In genomic region chrX:82589410-82589809, GRCh38 we compare ENCODE assay signal across 23 cellular contexts.
DNase-seq lines count a peak whose midpoint lies in the region; ATAC-seq, FAIRE-seq and TF ChIP-seq lines count a peak whose summit lies in the region.
"Had no signal": no experiment of that assay in that cellular context is flagged by ENCODE, and none has a peak within 500 bp of the region (broad histone marks: within the 10 kb centered on the region; RNA-seq: fewer than 3 reads in every experiment).

No MANE protein-coding gene starts in this region.

- TF ChIP-seq CTCF in fibroblast of mammary gland (conservative IDR thresholded peaks at IDR 0.05; ENCODE audit: control insufficient read depth, insufficient read depth, low read depth, low read length) = no peak

- no peaks in the 10 kb centered on the region; the same call in 1 of the 2 replicates for H3K4me1 ChIP-seq in SJSA1 (replicated peaks)
- H3K4me1 ChIP-seq: left lung, transverse colon had no signal

- FAIRE-seq in GM12892 (lab: Jason Lieb, UNC) = no peak
- FAIRE-seq: H1 had no signal

- H3K4me3 Mint-ChIP-seq in activated CD4-positive, alpha-beta T cell treated with anti-CD3 and anti-CD28 coated beads, Interleukin-2, amount 10 ng/mL, durations not matched to agents 7 days and 5 days = no peak overlapping the region
- H3K4me3 Mint-ChIP-seq: activated naive CD8-positive, alpha-beta T cell treated with anti-CD3 and anti-CD28 coated beads, Interleukin-2, amount 50 U/mL, for 24 hours; neural crest cell had no signal

- DNase-seq in HT-29 (ENCODE audit: low spot score) = peak; percentile 83
- DNase-seq in SJSA1 (ENCODE audit: low read depth in 1 of 2, low spot score in 2 of 2) = peak in 1 of 2 experiments; percentile 16
- peak; percentile 8 for DNase-seq in fibroblast of mammary gland (ENCODE audit: low read depth)
- peak; percentile 0 for DNase-seq in skeletal muscle cell (ENCODE audit: low read depth)
- no peak for DNase-seq in NCI-H1092 treated with DMSO at 0.1 percent for 48 hours (lab: John Stamatoyannopoulos, UW)
- no peak for DNase-seq in GM12892 (ENCODE audit: insufficient read length)
- DNase-seq in activated CD4-positive, alpha-beta T cell treated with anti-CD3 and anti-CD28 coated beads, Interleukin-2, amount 10 ng/mL, durations not matched to agents 7 days and 5 days = no peak
- DNase-seq: activated CD4-positive, alpha-beta T cell treated with anti-CD3 and anti-CD28 coated beads, Interleukin-2, amount 50 U/mL, for 1 hour; activated CD8-positive, alpha-beta memory T cell treated with anti-CD3 and anti-CD28 coated beads, Interleukin-2, amount 50 U/mL, for 4 hours; activated naive CD8-positive, alpha-beta T cell treated with anti-CD3 and anti-CD28 coated beads, Interleukin-2, amount 50 U/mL, for 24 hours; COR-L47; erythroblast; glutamatergic neuron; left lung; NCI-H1417; NCI-H2107; Right ventricle myocardium superior; stimulated activated CD4-positive, alpha-beta T cell treated with anti-CD3 and anti-CD28 coated beads, Interleukin-2, amount 100 ng/mL, for 24 hours; stimulated activated naive CD4-positive, alpha-beta T cell; transverse colon had no signal

- no peak for ATAC-seq in HG03039 (IDR thresholded peaks at IDR 0.05; ENCODE audit: unreplicated experiment)
- ATAC-seq: activated naive CD8-positive, alpha-beta T cell treated with anti-CD3 and anti-CD28 coated beads, Interleukin-2, amount 50 U/mL, for 24 hours; left lung had no signal

- CTCF ChIA-PET in activated CD4-positive, alpha-beta T cell treated with anti-CD3 and anti-CD28 coated beads, Interleukin-2, amount 10 ng/mL, durations not matched to agents 7 days and 5 days (lab: Charles Lee) = no interaction called here

- no peaks in the 10 kb centered on the region for H3K9me3 ChIP-seq in SJSA1 (replicated peaks)
- H3K9me3 ChIP-seq: left lung, transverse colon had no signal

- no peaks in the 10 kb centered on the region for H3K27me3 ChIP-seq in SJSA1 (replicated peaks)
- H3K27me3 ChIP-seq: left lung, transverse colon had no signal

- H3K4me3 ChIP-seq in SJSA1 = no peak overlapping the region
- no peak overlapping the region for H3K4me3 ChIP-seq in fibroblast of mammary gland (ENCODE audit: control insufficient read depth, low read depth, low read length)
- H3K4me3 ChIP-seq in skeletal muscle cell (ENCODE audit: low read depth, low read length) = no peak overlapping the region
- H3K4me3 ChIP-seq: left lung, transverse colon had no signal

- H3K27ac Mint-ChIP-seq in activated CD4-positive, alpha-beta T cell treated with anti-CD3 and anti-CD28 coated beads, Interleukin-2, amount 10 ng/mL, durations not matched to agents 7 days and 5 days = no peak overlapping the region
- H3K27ac Mint-ChIP-seq: activated naive CD8-positive, alpha-beta T cell treated with anti-CD3 and anti-CD28 coated beads, Interleukin-2, amount 50 U/mL, for 24 hours had no signal

- H3K27ac ChIP-seq in SJSA1 = peak overlapping the region; percentile 29; the same call in 1 of the 2 replicates
- H3K27ac ChIP-seq: left lung, transverse colon had no signal

- H3K9me3 Mint-ChIP-seq in activated CD4-positive, alpha-beta T cell treated with anti-CD3 and anti-CD28 coated beads, Interleukin-2, amount 10 ng/mL, durations not matched to agents 7 days and 5 days = no peaks in the 10 kb centered on the region

- no peaks in the 10 kb centered on the region for H3K36me3 Mint-ChIP-seq in activated CD4-positive, alpha-beta T cell treated with anti-CD3 and anti-CD28 coated beads, Interleukin-2, amount 10 ng/mL, durations not matched to agents 7 days and 5 days (ENCODE audit: low read depth)

- H3K4me1 Mint-ChIP-seq in activated CD4-positive, alpha-beta T cell treated with anti-CD3 and anti-CD28 coated beads, Interleukin-2, amount 10 ng/mL, durations not matched to agents 7 days and 5 days = no peaks in the 10 kb centered on the region
- H3K4me1 Mint-ChIP-seq: activated naive CD8-positive, alpha-beta T cell treated with anti-CD3 and anti-CD28 coated beads, Interleukin-2, amount 50 U/mL, for 24 hours had no signal

- no peak for TF ChIP-seq POLR2A in GM12892 (IDR thresholded peaks at IDR 0.05; ENCODE audit: low read depth, low read length)

- no peaks in the 10 kb centered on the region for H3K36me3 ChIP-seq in SJSA1
- H3K36me3 ChIP-seq: left lung, transverse colon had no signal

- no peaks in the 10 kb centered on the region for H3K27me3 Mint-ChIP-seq in activated CD4-positive, alpha-beta T cell treated with anti-CD3 and anti-CD28 coated beads, Interleukin-2, amount 10 ng/mL, durations not matched to agents 7 days and 5 days
- H3K27me3 Mint-ChIP-seq: activated naive CD8-positive, alpha-beta T cell treated with anti-CD3 and anti-CD28 coated beads, Interleukin-2, amount 50 U/mL, for 24 hours had no signal

- POLR2A ChIA-PET in activated CD4-positive, alpha-beta T cell treated with anti-CD3 and anti-CD28 coated beads, Interleukin-2, amount 10 ng/mL, durations not matched to agents 7 days and 5 days (lab: Charles Lee) = no interaction called here

Comparison
In these comparisons a context has a peak if more than half of its experiments do, and no peak if none do; other contexts are left out.
1. DNase-seq: peak in HT-29 (single experiment), fibroblast of mammary gland (single experiment) and skeletal muscle cell (single experiment); none in NCI-H1092 treated with DMSO at 0.1 percent for 48 hours (single experiment), GM12892 (single experiment) and activated CD4-positive, alpha-beta T cell treated with anti-CD3 and anti-CD28 coated beads, Interleukin-2, amount 10 ng/mL, durations not matched to agents 7 days and 5 days (single experiment).